Comparison of ENCODE assay signal across 1 cellular context in the genomic region with DNA sequence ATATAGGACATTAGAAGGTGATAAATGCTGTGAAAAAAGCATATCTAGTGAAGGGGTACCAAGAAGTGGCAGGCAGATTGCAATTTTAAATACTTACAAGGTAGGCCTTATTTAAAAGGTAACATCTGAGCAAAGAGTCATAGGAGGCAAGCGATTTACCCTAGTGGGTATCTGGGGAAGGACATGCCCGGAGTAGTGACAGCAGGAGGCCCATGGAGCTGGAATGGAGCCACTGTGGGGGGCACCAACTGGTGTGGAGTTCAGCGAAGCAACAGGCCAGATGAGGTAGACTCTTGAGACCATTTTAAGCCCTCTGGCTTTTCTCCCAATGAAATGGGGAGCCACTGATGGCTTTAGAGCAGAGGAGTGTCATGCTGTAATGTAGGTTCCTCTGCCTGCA.
TF ChIP-seq lines count a peak whose summit lies in the region.

No MANE protein-coding gene starts in this region.

TF ChIP-seq in HepG2, 621 proteins besides CTCF, POLR2A, EP300 and RAD21:
- TF ChIP-seq RARA (CRISPR knock-in tag; IDR thresholded peaks at IDR 0.05), result no peak
- no peak for TF ChIP-seq ZNF468 (CRISPR knock-in tag; IDR thresholded peaks at IDR 0.05)
- TF ChIP-seq, protein P1, sequence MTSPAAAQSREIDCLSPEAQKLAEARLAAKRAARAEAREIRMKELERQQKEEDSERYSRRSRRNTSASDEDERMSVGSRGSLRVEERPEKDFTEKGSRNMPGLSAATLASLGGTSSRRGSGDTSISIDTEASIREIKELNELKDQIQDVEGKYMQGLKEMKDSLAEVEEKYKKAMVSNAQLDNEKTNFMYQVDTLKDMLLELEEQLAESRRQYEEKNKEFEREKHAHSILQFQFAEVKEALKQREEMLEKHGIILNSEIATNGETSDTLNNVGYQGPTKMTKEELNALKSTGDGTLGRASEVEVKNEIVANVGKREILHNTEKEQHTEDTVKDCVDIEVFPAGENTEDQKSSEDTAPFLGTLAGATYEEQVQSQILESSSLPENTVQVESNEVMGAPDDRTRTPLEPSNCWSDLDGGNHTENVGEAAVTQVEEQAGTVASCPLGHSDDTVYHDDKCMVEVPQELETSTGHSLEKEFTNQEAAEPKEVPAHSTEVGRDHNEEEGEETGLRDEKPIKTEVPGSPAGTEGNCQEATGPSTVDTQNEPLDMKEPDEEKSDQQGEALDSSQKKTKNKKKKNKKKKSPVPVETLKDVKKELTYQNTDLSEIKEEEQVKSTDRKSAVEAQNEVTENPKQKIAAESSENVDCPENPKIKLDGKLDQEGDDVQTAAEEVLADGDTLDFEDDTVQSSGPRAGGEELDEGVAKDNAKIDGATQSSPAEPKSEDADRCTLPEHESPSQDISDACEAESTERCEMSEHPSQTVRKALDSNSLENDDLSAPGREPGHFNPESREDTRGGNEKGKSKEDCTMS (CRISPR knock-in tag; conservative IDR thresholded peaks at IDR 0.05), result no peak
- no peak for TF ChIP-seq FOXK1 (CRISPR knock-in tag; IDR thresholded peaks at IDR 0.05; ENCODE audit: borderline replicate concordance, low read depth)
- TF ChIP-seq, protein P2, sequence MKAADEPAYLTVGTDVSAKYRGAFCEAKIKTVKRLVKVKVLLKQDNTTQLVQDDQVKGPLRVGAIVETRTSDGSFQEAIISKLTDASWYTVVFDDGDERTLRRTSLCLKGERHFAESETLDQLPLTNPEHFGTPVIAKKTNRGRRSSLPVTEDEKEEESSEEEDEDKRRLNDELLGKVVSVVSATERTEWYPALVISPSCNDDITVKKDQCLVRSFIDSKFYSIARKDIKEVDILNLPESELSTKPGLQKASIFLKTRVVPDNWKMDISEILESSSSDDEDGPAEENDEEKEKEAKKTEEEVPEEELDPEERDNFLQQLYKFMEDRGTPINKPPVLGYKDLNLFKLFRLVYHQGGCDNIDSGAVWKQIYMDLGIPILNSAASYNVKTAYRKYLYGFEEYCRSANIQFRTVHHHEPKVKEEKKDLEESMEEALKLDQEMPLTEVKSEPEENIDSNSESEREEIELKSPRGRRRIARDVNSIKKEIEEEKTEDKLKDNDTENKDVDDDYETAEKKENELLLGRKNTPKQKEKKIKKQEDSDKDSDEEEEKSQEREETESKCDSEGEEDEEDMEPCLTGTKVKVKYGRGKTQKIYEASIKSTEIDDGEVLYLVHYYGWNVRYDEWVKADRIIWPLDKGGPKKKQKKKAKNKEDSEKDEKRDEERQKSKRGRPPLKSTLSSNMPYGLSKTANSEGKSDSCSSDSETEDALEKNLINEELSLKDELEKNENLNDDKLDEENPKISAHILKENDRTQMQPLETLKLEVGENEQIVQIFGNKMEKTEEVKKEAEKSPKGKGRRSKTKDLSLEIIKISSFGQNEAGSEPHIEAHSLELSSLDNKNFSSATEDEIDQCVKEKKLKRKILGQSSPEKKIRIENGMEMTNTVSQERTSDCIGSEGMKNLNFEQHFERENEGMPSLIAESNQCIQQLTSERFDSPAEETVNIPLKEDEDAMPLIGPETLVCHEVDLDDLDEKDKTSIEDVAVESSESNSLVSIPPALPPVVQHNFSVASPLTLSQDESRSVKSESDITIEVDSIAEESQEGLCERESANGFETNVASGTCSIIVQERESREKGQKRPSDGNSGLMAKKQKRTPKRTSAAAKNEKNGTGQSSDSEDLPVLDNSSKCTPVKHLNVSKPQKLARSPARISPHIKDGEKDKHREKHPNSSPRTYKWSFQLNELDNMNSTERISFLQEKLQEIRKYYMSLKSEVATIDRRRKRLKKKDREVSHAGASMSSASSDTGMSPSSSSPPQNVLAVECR (CRISPR knock-in tag; IDR thresholded peaks at IDR 0.05; ENCODE audit: borderline replicate concordance), result no peak
- TF ChIP-seq ZNF136 (CRISPR knock-in tag; IDR thresholded peaks at IDR 0.05; ENCODE audit: low read depth), result no peak
- TF ChIP-seq MEIS1 (CRISPR knock-in tag; IDR thresholded peaks at IDR 0.05; ENCODE audit: borderline replicate concordance), result no peak
- TF ChIP-seq, protein P3, sequence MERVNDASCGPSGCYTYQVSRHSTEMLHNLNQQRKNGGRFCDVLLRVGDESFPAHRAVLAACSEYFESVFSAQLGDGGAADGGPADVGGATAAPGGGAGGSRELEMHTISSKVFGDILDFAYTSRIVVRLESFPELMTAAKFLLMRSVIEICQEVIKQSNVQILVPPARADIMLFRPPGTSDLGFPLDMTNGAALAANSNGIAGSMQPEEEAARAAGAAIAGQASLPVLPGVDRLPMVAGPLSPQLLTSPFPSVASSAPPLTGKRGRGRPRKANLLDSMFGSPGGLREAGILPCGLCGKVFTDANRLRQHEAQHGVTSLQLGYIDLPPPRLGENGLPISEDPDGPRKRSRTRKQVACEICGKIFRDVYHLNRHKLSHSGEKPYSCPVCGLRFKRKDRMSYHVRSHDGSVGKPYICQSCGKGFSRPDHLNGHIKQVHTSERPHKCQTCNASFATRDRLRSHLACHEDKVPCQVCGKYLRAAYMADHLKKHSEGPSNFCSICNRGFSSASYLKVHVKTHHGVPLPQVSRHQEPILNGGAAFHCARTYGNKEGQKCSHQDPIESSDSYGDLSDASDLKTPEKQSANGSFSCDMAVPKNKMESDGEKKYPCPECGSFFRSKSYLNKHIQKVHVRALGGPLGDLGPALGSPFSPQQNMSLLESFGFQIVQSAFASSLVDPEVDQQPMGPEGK (CRISPR knock-in tag; IDR thresholded peaks at IDR 0.05), result no peak
- TF ChIP-seq SRSF1 (optimal IDR thresholded peaks at IDR 0.05; ENCODE audit: low read depth, low read length), result no peak
- no peak for TF ChIP-seq ZSCAN25 (CRISPR knock-in tag; IDR thresholded peaks at IDR 0.05)
- TF ChIP-seq JUNB (CRISPR knock-in tag; IDR thresholded peaks at IDR 0.05; ENCODE audit: borderline replicate concordance), result no peak
- TF ChIP-seq XBP1 (CRISPR knock-in tag; IDR thresholded peaks at IDR 0.05), result no peak
- TF ChIP-seq, protein P4, sequence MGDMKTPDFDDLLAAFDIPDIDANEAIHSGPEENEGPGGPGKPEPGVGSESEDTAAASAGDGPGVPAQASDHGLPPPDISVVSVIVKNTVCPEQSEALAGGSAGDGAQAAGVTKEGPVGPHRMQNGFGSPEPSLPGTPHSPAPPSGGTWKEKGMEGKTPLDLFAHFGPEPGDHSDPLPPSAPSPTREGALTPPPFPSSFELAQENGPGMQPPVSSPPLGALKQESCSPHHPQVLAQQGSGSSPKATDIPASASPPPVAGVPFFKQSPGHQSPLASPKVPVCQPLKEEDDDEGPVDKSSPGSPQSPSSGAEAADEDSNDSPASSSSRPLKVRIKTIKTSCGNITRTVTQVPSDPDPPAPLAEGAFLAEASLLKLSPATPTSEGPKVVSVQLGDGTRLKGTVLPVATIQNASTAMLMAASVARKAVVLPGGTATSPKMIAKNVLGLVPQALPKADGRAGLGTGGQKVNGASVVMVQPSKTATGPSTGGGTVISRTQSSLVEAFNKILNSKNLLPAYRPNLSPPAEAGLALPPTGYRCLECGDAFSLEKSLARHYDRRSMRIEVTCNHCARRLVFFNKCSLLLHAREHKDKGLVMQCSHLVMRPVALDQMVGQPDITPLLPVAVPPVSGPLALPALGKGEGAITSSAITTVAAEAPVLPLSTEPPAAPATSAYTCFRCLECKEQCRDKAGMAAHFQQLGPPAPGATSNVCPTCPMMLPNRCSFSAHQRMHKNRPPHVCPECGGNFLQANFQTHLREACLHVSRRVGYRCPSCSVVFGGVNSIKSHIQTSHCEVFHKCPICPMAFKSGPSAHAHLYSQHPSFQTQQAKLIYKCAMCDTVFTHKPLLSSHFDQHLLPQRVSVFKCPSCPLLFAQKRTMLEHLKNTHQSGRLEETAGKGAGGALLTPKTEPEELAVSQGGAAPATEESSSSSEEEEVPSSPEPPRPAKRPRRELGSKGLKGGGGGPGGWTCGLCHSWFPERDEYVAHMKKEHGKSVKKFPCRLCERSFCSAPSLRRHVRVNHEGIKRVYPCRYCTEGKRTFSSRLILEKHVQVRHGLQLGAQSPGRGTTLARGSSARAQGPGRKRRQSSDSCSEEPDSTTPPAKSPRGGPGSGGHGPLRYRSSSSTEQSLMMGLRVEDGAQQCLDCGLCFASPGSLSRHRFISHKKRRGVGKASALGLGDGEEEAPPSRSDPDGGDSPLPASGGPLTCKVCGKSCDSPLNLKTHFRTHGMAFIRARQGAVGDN (CRISPR knock-in tag; IDR thresholded peaks at IDR 0.05), result no peak
- TF ChIP-seq ZNF382 (CRISPR knock-in tag; IDR thresholded peaks at IDR 0.05; ENCODE audit: borderline replicate concordance), result no peak
- TF ChIP-seq MZF1 (CRISPR knock-in tag; IDR thresholded peaks at IDR 0.05; ENCODE audit: borderline replicate concordance), result no peak
- TF ChIP-seq CBX1 (IDR thresholded peaks at IDR 0.05; ENCODE audit: low read depth), result no peak
